In the genomic region with DNA sequence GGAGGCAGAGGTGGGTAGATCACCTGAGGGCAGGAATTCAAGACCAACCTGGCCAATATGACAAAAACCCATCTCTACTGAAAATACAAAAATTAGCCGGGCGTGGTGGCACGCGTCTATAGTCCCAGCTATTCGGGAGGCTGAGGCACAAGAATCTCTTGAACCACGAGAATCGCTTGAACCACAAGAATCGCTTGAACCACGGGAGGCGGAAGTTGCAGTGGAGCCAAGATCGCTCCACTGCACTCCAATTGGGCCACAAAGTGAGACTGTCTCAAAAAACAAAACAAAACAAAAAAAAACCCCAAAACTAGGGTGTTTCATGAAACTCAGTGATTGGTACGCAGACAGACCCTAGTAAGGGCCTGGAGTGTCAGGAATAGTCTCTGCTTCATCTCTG, we compare ENCODE assay signal across 20 cellular contexts. TPM values are rescaled to one million over a fixed set of nuclear protein-coding genes. Genes with fewer than 3 reads are reported as not detected.
DNase-seq lines count a peak whose midpoint lies in the region; ATAC-seq lines count a peak whose summit lies in the region.
"Had no signal": no experiment of that assay in that cellular context is flagged by ENCODE, and none has a peak within 500 bp of the region (broad histone marks: within the 10 kb centered on the region; RNA-seq: fewer than 3 reads in every experiment).

No MANE protein-coding gene starts in this region.

- H3K9me3 ChIP-seq in BLaER1 (no peaks in the 10 kb centered on the region), SK-N-MC (ENCODE audit: low read depth, low read length) (no peaks in the 10 kb centered on the region)
- no peaks in the 10 kb centered on the region for H3K9me3 ChIP-seq in CD8-positive, alpha-beta memory T cell (ENCODE audit: low read length)
- H3K9me3 ChIP-seq: heart right ventricle, upper lobe of right lung had no signal

- no peaks in the 10 kb centered on the region for H4K20me1 ChIP-seq in BLaER1

- no peaks in the 10 kb centered on the region for H3K36me3 ChIP-seq in BLaER1
- no peaks in the 10 kb centered on the region for H3K36me3 ChIP-seq in CD8-positive, alpha-beta memory T cell (ENCODE audit: insufficient read depth, low read length)
- H3K36me3 ChIP-seq in SK-N-MC (ENCODE audit: insufficient read depth, low read length), result no peaks in the 10 kb centered on the region
- H3K36me3 ChIP-seq: heart right ventricle, upper lobe of right lung had no signal

- H3K9ac ChIP-seq in BLaER1, result no peak overlapping the region
- H3K9ac ChIP-seq in SK-N-MC (ENCODE audit: insufficient read length), result no peak overlapping the region

- no peaks in the 10 kb centered on the region for H3K27me3 ChIP-seq in BLaER1
- H3K27me3 ChIP-seq in CD8-positive, alpha-beta memory T cell (ENCODE audit: insufficient read depth, low read length, poor library complexity, severe bottlenecking), result no peaks in the 10 kb centered on the region
- H3K27me3 ChIP-seq: heart right ventricle, upper lobe of right lung had no signal

- peak; percentile 46 for ATAC-seq in central memory CD8-positive, alpha-beta T cell (replicated peaks; ENCODE audit: extremely low read depth, poor library complexity, severe bottlenecking)
- ATAC-seq in GM21619 (IDR thresholded peaks at IDR 0.05; ENCODE audit: unreplicated experiment) (no peak), HG02642 (IDR thresholded peaks at IDR 0.05; ENCODE audit: poor library complexity, unreplicated experiment) (no peak)
- ATAC-seq: heart right ventricle, left ventricle myocardium superior, PC-3, upper lobe of right lung had no signal

- no peaks in the 10 kb centered on the region for H3K36me3 Mint-ChIP-seq in CD8-positive, alpha-beta memory T cell
- H3K36me3 Mint-ChIP-seq in central memory CD8-positive, alpha-beta T cell (ENCODE audit: insufficient read depth), result peaks cover 4% of the 10 kb centered on the region

- H3K4me3 Mint-ChIP-seq in CD8-positive, alpha-beta memory T cell, result peak overlapping the region; percentile 0 to 61 (median 38)
- no peak overlapping the region for H3K4me3 Mint-ChIP-seq in central memory CD8-positive, alpha-beta T cell
- H3K4me3 Mint-ChIP-seq: dendritic cell treated with granulocyte-macrophage colony-stimulating factor and Interleukin-4, amounts not matched to agents 40 ng/mL and 50 ng/mL, for 4 days had no signal

- no peaks in the 10 kb centered on the region for H3K9me3 Mint-ChIP-seq in CD8-positive, alpha-beta memory T cell
- no peaks in the 10 kb centered on the region for H3K9me3 Mint-ChIP-seq in central memory CD8-positive, alpha-beta T cell
- H3K9me3 Mint-ChIP-seq: dendritic cell treated with granulocyte-macrophage colony-stimulating factor and Interleukin-4, amounts not matched to agents 40 ng/mL and 50 ng/mL, for 4 days had no signal

- POLR2A ChIA-PET in CD8-positive, alpha-beta memory T cell (lab: Charles Lee), result interaction anchor here (0.5 kb wide), 1 partner anchor 114 kb away, joined by 3 read pairs; no protein-coding TSS in a partner anchor

- CTCF ChIA-PET in CD8-positive, alpha-beta memory T cell (lab: Charles Lee), result no interaction called here

- peaks cover 2 to 13% (median 4%) of the 10 kb centered on the region in 3 donors for H3K4me1 Mint-ChIP-seq in CD8-positive, alpha-beta memory T cell
- no peaks in the 10 kb centered on the region for H3K4me1 Mint-ChIP-seq in central memory CD8-positive, alpha-beta T cell

- H3K4me1 ChIP-seq in BLaER1, result peaks cover 17% of the 10 kb centered on the region
- peaks cover 3% of the 10 kb centered on the region for H3K4me1 ChIP-seq in CD8-positive, alpha-beta memory T cell (ENCODE audit: insufficient read depth, low read length)

- no peaks in the 10 kb centered on the region for H3K27me3 Mint-ChIP-seq in CD8-positive, alpha-beta memory T cell
- no peaks in the 10 kb centered on the region for H3K27me3 Mint-ChIP-seq in central memory CD8-positive, alpha-beta T cell
- H3K27me3 Mint-ChIP-seq: dendritic cell treated with granulocyte-macrophage colony-stimulating factor and Interleukin-4, amounts not matched to agents 40 ng/mL and 50 ng/mL, for 4 days had no signal

- H3K27ac ChIP-seq in BLaER1 (0 out of 2 replicates have a peak overlapping the region, but pooled peaks have one; percentile 5), SK-N-MC (0 out of 2 replicates have a peak overlapping the region, but pooled peaks have one; percentile 3)
- no peak overlapping the region for H3K27ac ChIP-seq in CD8-positive, alpha-beta memory T cell (ENCODE audit: low read depth, low read length)
- H3K27ac ChIP-seq: heart right ventricle, skin epidermis, upper lobe of right lung had no signal

- H3K4me3 ChIP-seq in BLaER1, result no peak overlapping the region
- no peak overlapping the region for H3K4me3 ChIP-seq in CD8-positive, alpha-beta memory T cell (ENCODE audit: low read length)
- H3K4me3 ChIP-seq in SK-N-MC, result no peak overlapping the region
- H3K4me3 ChIP-seq: heart right ventricle, skin epidermis, upper lobe of right lung had no signal

- H3K27ac Mint-ChIP-seq in CD8-positive, alpha-beta memory T cell, result peak overlapping the region; percentile 14 to 88 (median 78)
- H3K27ac Mint-ChIP-seq in central memory CD8-positive, alpha-beta T cell (ENCODE audit: low read depth), result no peak overlapping the region
- H3K27ac Mint-ChIP-seq: dendritic cell treated with granulocyte-macrophage colony-stimulating factor and Interleukin-4, amounts not matched to agents 40 ng/mL and 50 ng/mL, for 4 days had no signal

- peak overlapping the region; percentile 69 for H3K4me2 ChIP-seq in BLaER1

- no peak for DNase-seq in CD8-positive, alpha-beta memory T cell
- no peak for DNase-seq in SK-N-MC (ENCODE audit: low read depth, low spot score)
- no peak for DNase-seq in central memory CD8-positive, alpha-beta T cell (ENCODE audit: low spot score in 2 of 2)
- no peak for DNase-seq in 8988T
- no peak for DNase-seq in NK-92 treated with Interleukin-12 subunit alpha and Interleukin-12 subunit beta, amount 100 ng/mL, for 24 hours (lab: John Stamatoyannopoulos, UW)
- DNase-seq: amniotic stem cell, COR-L47, heart right ventricle, left ventricle myocardium superior, MM.1S, NCI-H1694, NCI-H69, PC-3, SHP77 treated with DMSO at 0.1 percent for 48 hours, upper lobe of right lung had no signal

RNA-seq across cellular contexts. Expression of gene ARF6, which starts 6.4 kb away (rescaled TPM):
- 100 to 1,000 TPM; 168 TPM for total RNA-seq in CD8-positive, alpha-beta memory T cell
- 174 TPM for polyA plus RNA-seq in CD8-positive, alpha-beta memory T cell

RNA-seq across cellular contexts. Expression of gene NEMF, which starts 33.9 kb away (rescaled TPM):
- 10 to 100 TPM; 69.2 to 71.9 TPM for total RNA-seq in CD8-positive, alpha-beta memory T cell
- polyA plus RNA-seq in CD8-positive, alpha-beta memory T cell, result 48.9 TPM
